ENCODE assay signal across 8 cellular contexts in the genomic region with DNA sequence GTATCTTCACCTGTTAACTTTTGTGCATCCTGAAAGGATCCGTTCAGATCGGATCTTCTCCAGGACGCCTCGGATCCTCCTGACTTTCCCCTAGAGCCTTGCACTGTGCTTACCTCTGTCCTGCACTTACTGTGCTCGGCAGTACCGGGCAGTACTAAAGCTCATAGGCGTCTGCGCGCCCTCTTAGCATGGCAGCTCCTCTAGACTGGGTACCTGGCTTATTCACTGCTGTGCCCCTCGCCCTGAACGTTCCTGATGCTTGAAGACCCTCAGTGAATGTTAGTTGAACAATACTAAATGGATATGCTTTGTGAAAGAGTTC. TPM values are rescaled to one million over a fixed set of nuclear protein-coding genes. Genes with fewer than 3 reads are reported as not detected.
DNase-seq lines count a peak whose midpoint lies in the region; ATAC-seq, FAIRE-seq and TF ChIP-seq lines count a peak whose summit lies in the region.

No MANE protein-coding gene starts in this region.

- FAIRE-seq in A549 (lab: Jason Lieb, UNC): no peak

- POLR2A ChIA-PET in A549 (lab: Yijun Ruan, JAX): no interaction called here

- in situ Hi-C loops in mammary epithelial cell (cut with MboI; ENCODE audit: low sequenced_read_pairs in 2 of 2): loop anchor here in 1 of 2 donors (10.0 to 25.0 kb wide), 2 partner anchors 223 to 259 kb away; partner anchors contain the start of gene CPT2

- dilution Hi-C loops in mammary epithelial cell (cut with HindIII; ENCODE audit: low sequenced_read_pairs): no loop called here

- ATAC-seq in A549 (peak; percentile 52 to 65; a peak in 3 of 6 replicates), HG03025 (IDR thresholded peaks at IDR 0.05; ENCODE audit: low FRiP score, unreplicated experiment) (peak; percentile 5), lower lobe of right lung (peak; percentile 37 to 45), upper lobe of right lung (peak; percentile 8), GM21447 (IDR thresholded peaks at IDR 0.05; ENCODE audit: unreplicated experiment) (no peak)

- TF ChIP-seq RAD21 in A549 (conservative IDR thresholded peaks at IDR 0.05 in 1 of 2, IDR thresholded peaks at IDR 0.05 in 1 of 2): no peak

- no peak for TF ChIP-seq EP300 in A549 (IDR thresholded peaks at IDR 0.05)

- peak overlapping the region; percentile 63 for H3K9ac ChIP-seq in mammary epithelial cell (ENCODE audit: insufficient read depth, low read length)

- CTCF ChIA-PET in A549 (lab: Yijun Ruan, JAX): interaction anchor here (0.5 to 1.5 kb wide), 2 partner anchors 10 to 56 kb away, joined by 3 to 4 read pairs; no protein-coding TSS in a partner anchor
- CTCF ChIA-PET in mammary epithelial cell (lab: Charles Lee; ENCODE audit: low non-redundant PET): no interaction called here

- no peaks in the 10 kb centered on the region for H3K27me3 ChIP-seq in mammary epithelial cell (ENCODE audit: insufficient read depth, low read length)
- no peaks in the 10 kb centered on the region for H3K27me3 ChIP-seq in lower lobe of right lung (ENCODE audit: low read depth)
- no peaks in the 10 kb centered on the region for H3K27me3 ChIP-seq in upper lobe of right lung

- H3K4me1 ChIP-seq in A549: peaks cover 6% of the 10 kb centered on the region; the same call in 1 of the 3 replicates
- H3K4me1 ChIP-seq in mammary epithelial cell (ENCODE audit: insufficient read depth, low read length): peaks cover 3% of the 10 kb centered on the region
- peaks cover 23% of the 10 kb centered on the region for H3K4me1 ChIP-seq in lower lobe of right lung
- peaks cover 15% of the 10 kb centered on the region for H3K4me1 ChIP-seq in upper lobe of right lung

- no peaks in the 10 kb centered on the region for H3K36me3 ChIP-seq in mammary epithelial cell (ENCODE audit: insufficient read depth, low read length)
- H3K36me3 ChIP-seq in lower lobe of right lung: no peaks in the 10 kb centered on the region
- no peaks in the 10 kb centered on the region for H3K36me3 ChIP-seq in upper lobe of right lung

- H3K79me2 ChIP-seq in mammary epithelial cell (ENCODE audit: insufficient read depth, low read length): peaks cover 7% of the 10 kb centered on the region

- H3K9me3 ChIP-seq in A549: no peaks in the 10 kb centered on the region
- H3K9me3 ChIP-seq in mammary epithelial cell (replicated peaks; ENCODE audit: insufficient read depth, low read length): no peaks in the 10 kb centered on the region
- H3K9me3 ChIP-seq in lower lobe of right lung: no peaks in the 10 kb centered on the region
- H3K9me3 ChIP-seq in upper lobe of right lung: no peaks in the 10 kb centered on the region

- H2AFZ ChIP-seq in mammary epithelial cell (ENCODE audit: low read depth, low read length): peak overlapping the region; percentile 99

- TF ChIP-seq CTCF in A549 (IDR thresholded peaks at IDR 0.05) (no peak), mammary epithelial cell (conservative IDR thresholded peaks at IDR 0.05 in 1 of 2, IDR thresholded peaks at IDR 0.05 in 1 of 2; ENCODE audit: extremely low read depth in 1 of 2, insufficient read depth in 1 of 2, low read depth in 1 of 2, low read length in 2 of 2) (no peak), lower lobe of right lung (IDR thresholded peaks at IDR 0.05) (no peak), upper lobe of right lung (IDR thresholded peaks at IDR 0.05) (no peak)

- H3K4me3 ChIP-seq in A549 (peak overlapping the region; percentile 66), mammary epithelial cell (replicated peaks in 1 of 3; ENCODE audit: insufficient read depth in 1 of 3, low read depth in 2 of 3, low read length in 3 of 3) (peak overlapping the region; percentile 82 to 87 (median 85)), lower lobe of right lung (peak overlapping the region; percentile 81), upper lobe of right lung (peak overlapping the region; percentile 79)

- no peaks in the 10 kb centered on the region for H4K20me1 ChIP-seq in mammary epithelial cell (ENCODE audit: insufficient read depth, low read length)

- H3K4me2 ChIP-seq in A549: peak overlapping the region; percentile 85
- H3K4me2 ChIP-seq in mammary epithelial cell (ENCODE audit: insufficient read depth, low read depth, low read length): peak overlapping the region; percentile 99

- no peak for TF ChIP-seq POLR2A in A549 (IDR thresholded peaks at IDR 0.05; ENCODE audit: low read length)
- no peak for TF ChIP-seq POLR2A in erythroblast (IDR thresholded peaks at IDR 0.05; ENCODE audit: low read length)

- no TSS peak for BruUV-seq in mammary epithelial cell (replicated peaks; lab: Mats Ljungman, UMichigan)

- WGBS in A549 (ENCODE audit: missing lambda C conversion rate): 46% methylated on average over 11 of the region's 11 CpGs
- WGBS in mammary epithelial cell (ENCODE audit: low coverage, missing lambda C conversion rate): 47% methylated on average over 11 of the region's 11 CpGs

- peak overlapping the region; percentile 69 to 98 for H3K27ac ChIP-seq in A549
- no peak overlapping the region for H3K27ac ChIP-seq in mammary epithelial cell (ENCODE audit: insufficient read depth, low read depth, low read length)
- H3K27ac ChIP-seq in lower lobe of right lung: peak overlapping the region; percentile 83
- peak overlapping the region; percentile 78 for H3K27ac ChIP-seq in upper lobe of right lung

- DNase-seq in A549 (ENCODE audit: low read depth in 1 of 2, low spot score in 1 of 2) (no peak), mammary epithelial cell (no peak), lower lobe of right lung (no peak), upper lobe of right lung (no peak), foreskin melanocyte (no peak), erythroblast (lab: John Stamatoyannopoulos, UW) (no peak)

- intact Hi-C loops in mammary epithelial cell (cut with micrococcal nuclease) (loop anchor here (5.0 to 10.0 kb wide), 2 partner anchors 83 to 254 kb away; partner anchors contain the start of gene ZYG11A), lower lobe of right lung (cut with DNase I) (no loop called here), upper lobe of right lung (cut with DNase I) (no loop called here)

TF ChIP-seq in A549, 52 proteins besides CTCF, POLR2A, EP300 and RAD21:
- TF ChIP-seq ATOH8 (CRISPR knock-in tag; IDR thresholded peaks at IDR 0.05; ENCODE audit: low read depth) (no peak), MAFK (IDR thresholded peaks at IDR 0.05; ENCODE audit: partially characterized antibody) (no peak), CBX2 (IDR thresholded peaks at IDR 0.05; ENCODE audit: borderline replicate concordance, low read depth) (no peak)
- TF ChIP-seq, protein P1, sequence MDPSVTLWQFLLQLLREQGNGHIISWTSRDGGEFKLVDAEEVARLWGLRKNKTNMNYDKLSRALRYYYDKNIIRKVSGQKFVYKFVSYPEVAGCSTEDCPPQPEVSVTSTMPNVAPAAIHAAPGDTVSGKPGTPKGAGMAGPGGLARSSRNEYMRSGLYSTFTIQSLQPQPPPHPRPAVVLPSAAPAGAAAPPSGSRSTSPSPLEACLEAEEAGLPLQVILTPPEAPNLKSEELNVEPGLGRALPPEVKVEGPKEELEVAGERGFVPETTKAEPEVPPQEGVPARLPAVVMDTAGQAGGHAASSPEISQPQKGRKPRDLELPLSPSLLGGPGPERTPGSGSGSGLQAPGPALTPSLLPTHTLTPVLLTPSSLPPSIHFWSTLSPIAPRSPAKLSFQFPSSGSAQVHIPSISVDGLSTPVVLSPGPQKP (IDR thresholded peaks at IDR 0.05; ENCODE audit: low read depth, low read length): no peak
TF ChIP-seq in A549: peak in this region for 0.

RNA-seq across cellular contexts. Expression of gene SCP2, which starts 1.0 kb away (rescaled TPM):
- 74.7 and 124 TPM in 2 replicates for polyA plus RNA-seq in A549 (2011; rRNA removed)
- 14.7 and 14.9 TPM in 2 replicates for polyA plus RNA-seq in A549 (2012; cell fraction: cytosol; rRNA removed)
- polyA plus RNA-seq in A549 (2012; cell fraction: nucleus; rRNA removed): 4.4 and 6.3 TPM in 2 replicates
- polyA plus RNA-seq in A549 (2017; fragmentation: RNase III; extraction: RNeasy Plus Mini Kit Qiagen cat#74134 plus additional on column Dnase treatment): 73.8 to 89.3 TPM (median 79.0 TPM) in 3 replicates
- polyA minus RNA-seq in A549 (2011; rRNA and poly(A)+ RNA removed): 20.9 and 38.8 TPM in 2 replicates
- 100 to 1,000 TPM in 1 of 2 donors, 10 to 100 TPM in 1; 80.0 to 105 TPM for total RNA-seq in mammary epithelial cell
- polyA plus RNA-seq in mammary epithelial cell: 49.1 TPM
- 56.1 TPM for polyA minus RNA-seq in mammary epithelial cell
- 148 TPM for total RNA-seq in lower lobe of right lung
- 140 TPM for total RNA-seq in upper lobe of right lung

RNA-seq across cellular contexts. Expression of gene ECHDC2, which starts 6.5 kb away (rescaled TPM):
- 30.6 and 39.6 TPM in 2 replicates for polyA plus RNA-seq in A549 (2011; rRNA removed)
- 22.6 and 24.5 TPM in 2 replicates for polyA plus RNA-seq in A549 (2012; cell fraction: cytosol; rRNA removed)
- polyA plus RNA-seq in A549 (2012; cell fraction: nucleus; rRNA removed): 101 and 104 TPM in 2 replicates
- polyA plus RNA-seq in A549 (2017; fragmentation: RNase III; extraction: RNeasy Plus Mini Kit Qiagen cat#74134 plus additional on column Dnase treatment): 17.5 to 21.4 TPM (median 17.7 TPM) in 3 replicates
- 16.9 and 17.2 TPM in 2 replicates for polyA minus RNA-seq in A549 (2011; rRNA and poly(A)+ RNA removed)
- 10 to 100 TPM; 28.7 to 74.6 TPM for total RNA-seq in mammary epithelial cell
- 25.7 TPM for polyA plus RNA-seq in mammary epithelial cell
- polyA minus RNA-seq in mammary epithelial cell: 1.9 TPM
- 142 TPM for total RNA-seq in lower lobe of right lung
- total RNA-seq in upper lobe of right lung: 123 TPM
